ENCODE assay signal across 15 cellular contexts in the genomic region with DNA sequence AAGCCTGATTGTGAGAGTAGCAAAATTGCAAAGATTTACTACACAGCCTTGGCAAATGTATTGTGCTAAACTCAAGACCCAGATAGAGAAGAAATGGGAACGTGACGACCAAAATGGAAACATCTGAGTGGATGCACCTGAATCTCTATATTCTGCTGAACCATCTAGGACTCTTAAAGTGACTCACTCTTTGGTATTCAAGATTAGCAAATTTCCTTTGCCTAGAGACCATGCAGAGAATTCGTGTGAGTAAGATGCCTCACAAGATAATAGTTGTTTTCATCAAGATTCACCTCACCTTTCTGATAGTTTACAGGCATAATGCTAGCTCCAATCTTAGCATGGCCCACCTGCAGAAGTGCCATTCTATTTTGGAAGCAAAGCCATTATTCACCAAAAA. TPM values are rescaled to one million over a fixed set of nuclear protein-coding genes. Genes with fewer than 3 reads are reported as not detected.
DNase-seq lines count a peak whose midpoint lies in the region; ATAC-seq and TF ChIP-seq lines count a peak whose summit lies in the region.
"Had no signal": no experiment of that assay in that cellular context is flagged by ENCODE, and none has a peak within 500 bp of the region (broad histone marks: within the 10 kb centered on the region; RNA-seq: fewer than 3 reads in every experiment).

No MANE protein-coding gene starts in this region.

- ATAC-seq in foreskin keratinocyte (peak; percentile 92), HG03175 (IDR thresholded peaks at IDR 0.05; ENCODE audit: unreplicated experiment) (no peak)

- H2AFZ ChIP-seq in mammary epithelial cell (ENCODE audit: low read depth, low read length), result no peak overlapping the region

- DNase-seq in MCF 10A (ENCODE audit: unreplicated experiment), result peak; percentile 38
- DNase-seq in mammary epithelial cell, result no peak
- DNase-seq in RKO (ENCODE audit: low spot score), result peak; percentile 2
- peak in 1 of 2 donors; percentile 57 for DNase-seq in foreskin keratinocyte
- DNase-seq in SW 1271 (lab: John Stamatoyannopoulos, UW), result no peak
- no peak for DNase-seq in NCI-H1930 (lab: John Stamatoyannopoulos, UW)
- no peak for DNase-seq in coronary artery (ENCODE audit: low spot score)
- DNase-seq: CD4-positive, CD25-positive, alpha-beta regulatory T cell; DMS53; HCEC 1CT; HFFc6 had no signal

- H3K4me3 ChIP-seq in mammary epithelial cell (replicated peaks in 1 of 3; ENCODE audit: insufficient read depth in 1 of 3, low read depth in 2 of 3, low read length in 3 of 3) (no peak overlapping the region), coronary artery (no peak overlapping the region)

- in situ Hi-C loops in mammary epithelial cell (cut with MboI; ENCODE audit: low sequenced_read_pairs in 2 of 2), result no loop called here

- no peak overlapping the region for H3K9ac ChIP-seq in mammary epithelial cell (ENCODE audit: insufficient read depth, low read length)
- H3K9ac ChIP-seq: BLaER1 had no signal

- TF ChIP-seq CTCF in MCF 10A (IDR thresholded peaks at IDR 0.05; ENCODE audit: unreplicated experiment), result no peak
- TF ChIP-seq CTCF in mammary epithelial cell (conservative IDR thresholded peaks at IDR 0.05 in 1 of 2, IDR thresholded peaks at IDR 0.05 in 1 of 2; ENCODE audit: extremely low read depth in 1 of 2, insufficient read depth in 1 of 2, low read depth in 1 of 2, low read length in 2 of 2), result no peak
- TF ChIP-seq CTCF in foreskin keratinocyte (conservative IDR thresholded peaks at IDR 0.05), result no peak
- TF ChIP-seq CTCF in coronary artery (IDR thresholded peaks at IDR 0.05), result no peak

- H3K27ac ChIP-seq in mammary epithelial cell (ENCODE audit: insufficient read depth, low read depth, low read length) (no peak overlapping the region), foreskin keratinocyte (no peak overlapping the region), coronary artery (no peak overlapping the region)
- H3K27ac ChIP-seq: 22Rv1, BLaER1 had no signal

- H3K9me3 ChIP-seq in mammary epithelial cell (replicated peaks; ENCODE audit: insufficient read depth, low read length), result no peaks in the 10 kb centered on the region
- H3K9me3 ChIP-seq: BLaER1 had no signal

- CTCF ChIA-PET in MCF 10A (lab: Yijun Ruan, JAX) (no interaction called here), mammary epithelial cell (lab: Charles Lee; ENCODE audit: low non-redundant PET) (no interaction called here)

- no peaks in the 10 kb centered on the region for H3K4me1 ChIP-seq in mammary epithelial cell (ENCODE audit: insufficient read depth, low read length)
- no peaks in the 10 kb centered on the region for H3K4me1 ChIP-seq in foreskin keratinocyte

- intact Hi-C loops in MCF 10A (cut with micrococcal nuclease) (no loop called here), mammary epithelial cell (cut with micrococcal nuclease) (no loop called here)

- no peak overlapping the region for H3K27ac Mint-ChIP-seq in MCF 10A (ENCODE audit: low read depth, unreplicated experiment)
- H3K27ac Mint-ChIP-seq: CD4-positive, CD25-positive, alpha-beta regulatory T cell; HFFc6 had no signal

- 83% methylated on average over 2 of the region's 3 CpGs for WGBS in mammary epithelial cell (ENCODE audit: low coverage, missing lambda C conversion rate)

- POLR2A ChIA-PET in MCF 10A (lab: Yijun Ruan, JAX), result interaction anchor here (0.9 kb wide), 1 partner anchor 9 kb away, joined by 4 read pairs; no protein-coding TSS in a partner anchor

- H3K27me3 ChIP-seq in mammary epithelial cell (ENCODE audit: insufficient read depth, low read length), result no peaks in the 10 kb centered on the region
- H3K27me3 ChIP-seq in foreskin keratinocyte, result peaks cover 28% of the 10 kb centered on the region
- H3K27me3 ChIP-seq: BLaER1 had no signal

- H3K79me2 ChIP-seq in mammary epithelial cell (ENCODE audit: insufficient read depth, low read length), result no peaks in the 10 kb centered on the region

- H3K27me3 Mint-ChIP-seq in MCF 10A (ENCODE audit: insufficient read depth, unreplicated experiment), result no peaks in the 10 kb centered on the region
- H3K27me3 Mint-ChIP-seq: CD4-positive, CD25-positive, alpha-beta regulatory T cell had no signal

- dilution Hi-C loops in mammary epithelial cell (cut with HindIII; ENCODE audit: low sequenced_read_pairs), result no loop called here

- peaks cover 16% of the 10 kb centered on the region for H3K4me1 Mint-ChIP-seq in MCF 10A (ENCODE audit: insufficient read depth, unreplicated experiment)
- H3K4me1 Mint-ChIP-seq: CD4-positive, CD25-positive, alpha-beta regulatory T cell had no signal

- H4K20me1 ChIP-seq in mammary epithelial cell (ENCODE audit: insufficient read depth, low read length), result no peaks in the 10 kb centered on the region
- H4K20me1 ChIP-seq: BLaER1 had no signal

- H3K36me3 Mint-ChIP-seq in MCF 10A (ENCODE audit: insufficient read depth, unreplicated experiment), result no peaks in the 10 kb centered on the region
- H3K36me3 Mint-ChIP-seq: CD4-positive, CD25-positive, alpha-beta regulatory T cell had no signal

- no peak overlapping the region for H3K4me3 Mint-ChIP-seq in MCF 10A (ENCODE audit: unreplicated experiment)
- H3K4me3 Mint-ChIP-seq: CD4-positive, CD25-positive, alpha-beta regulatory T cell; HFFc6 had no signal

- H3K9me3 Mint-ChIP-seq in MCF 10A (ENCODE audit: unreplicated experiment), result no peaks in the 10 kb centered on the region
- H3K9me3 Mint-ChIP-seq: HFFc6 had no signal

- H3K4me2 ChIP-seq in mammary epithelial cell (ENCODE audit: insufficient read depth, low read depth, low read length), result no peak overlapping the region

- no peaks in the 10 kb centered on the region for H3K36me3 ChIP-seq in mammary epithelial cell (ENCODE audit: insufficient read depth, low read length)
- H3K36me3 ChIP-seq: BLaER1 had no signal

- BruUV-seq in MCF 10A (replicated peaks; lab: Mats Ljungman, UMichigan) (no TSS peak), mammary epithelial cell (replicated peaks; lab: Mats Ljungman, UMichigan) (no TSS peak)

RNA-seq across cellular contexts. Expression of gene ATOH1, which starts 14.4 kb away (rescaled TPM):
- total RNA-seq in MCF 10A (2022) (not detected in 2 replicates), mammary epithelial cell (not detected), foreskin keratinocyte (not detected in 2 replicates)
- polyA plus RNA-seq in mammary epithelial cell (not detected), foreskin keratinocyte (not detected in 2 replicates)
- polyA minus RNA-seq in mammary epithelial cell, result not detected
- total RNA-seq: CD4-positive, CD25-positive, alpha-beta regulatory T cell; H4; HFFc6 had no signal
- polyA plus RNA-seq: CD4-positive, CD25-positive, alpha-beta regulatory T cell had no signal

Comparison
In these comparisons a context has a peak if more than half of its experiments do, and no peak if none do; other contexts are left out.
1. DNase-seq: peak in MCF 10A (single experiment) and RKO (single experiment); none in mammary epithelial cell (single experiment), SW 1271 (0 of 2), NCI-H1930 (0 of 2) and coronary artery (single experiment).